In genomic region chr5:79544136-79544535, GRCh38 we compare ENCODE assay signal across 24 cellular contexts.
"Had no signal": no experiment of that assay in that cellular context is flagged by ENCODE, and none has a peak within 500 bp of the region (broad histone marks: within the 10 kb centered on the region; RNA-seq: fewer than 3 reads in every experiment).

No MANE protein-coding gene starts in this region.

- H3K36me3 ChIP-seq: lower lobe of right lung, neural progenitor cell, pancreas, prostate gland, stomach, thoracic aorta had no signal

- H3K4me2 ChIP-seq: hepatocyte, neural progenitor cell had no signal

- H3K79me2 ChIP-seq: hepatocyte had no signal

- H3K9me3 ChIP-seq: lower lobe of right lung, pancreas, prostate gland, stomach, thoracic aorta had no signal

- H2AFZ ChIP-seq: hepatocyte, neural progenitor cell had no signal

- H3K27ac ChIP-seq: coronary artery, hepatocyte, lower lobe of right lung, neural progenitor cell, pancreas, prostate gland, skin epidermis, stomach, thoracic aorta had no signal

- H3K27me3 ChIP-seq: hepatocyte, neural progenitor cell, pancreas, stomach had no signal

- DNase-seq: central memory CD4-positive, alpha-beta T cell; effector CD4-positive, alpha-beta T cell; endodermal cell; erythroblast; foreskin fibroblast; kidney; left colon; lower lobe of right lung; mesenchymal stem cell; midbrain; nucleus accumbens; pancreas; stimulated activated CD4-positive, alpha-beta T cell treated with anti-CD3 and anti-CD28 coated beads, Interleukin-2, amount 100 ng/mL, for 24 hours; stimulated activated naive CD4-positive, alpha-beta T cell; stomach; substantia nigra had no signal

- H3K9ac ChIP-seq: neural progenitor cell had no signal

- H3K4me3 ChIP-seq: coronary artery, hepatocyte, lower lobe of right lung, neural progenitor cell, pancreas, prostate gland, skin epidermis, stomach, thoracic aorta had no signal

- H3K4me1 ChIP-seq: lower lobe of right lung had no signal

- ATAC-seq: left colon; lower lobe of right lung; natural killer cell treated with Interleukin-12 subunit alpha and Interleukin-12 subunit beta and Interleukin-15 and Interleukin-18, amount 100 ng/mL, for 72 hours; pancreas; sciatic nerve had no signal
